1 cellular context compared by ENCODE assay signal in the genomic region with DNA sequence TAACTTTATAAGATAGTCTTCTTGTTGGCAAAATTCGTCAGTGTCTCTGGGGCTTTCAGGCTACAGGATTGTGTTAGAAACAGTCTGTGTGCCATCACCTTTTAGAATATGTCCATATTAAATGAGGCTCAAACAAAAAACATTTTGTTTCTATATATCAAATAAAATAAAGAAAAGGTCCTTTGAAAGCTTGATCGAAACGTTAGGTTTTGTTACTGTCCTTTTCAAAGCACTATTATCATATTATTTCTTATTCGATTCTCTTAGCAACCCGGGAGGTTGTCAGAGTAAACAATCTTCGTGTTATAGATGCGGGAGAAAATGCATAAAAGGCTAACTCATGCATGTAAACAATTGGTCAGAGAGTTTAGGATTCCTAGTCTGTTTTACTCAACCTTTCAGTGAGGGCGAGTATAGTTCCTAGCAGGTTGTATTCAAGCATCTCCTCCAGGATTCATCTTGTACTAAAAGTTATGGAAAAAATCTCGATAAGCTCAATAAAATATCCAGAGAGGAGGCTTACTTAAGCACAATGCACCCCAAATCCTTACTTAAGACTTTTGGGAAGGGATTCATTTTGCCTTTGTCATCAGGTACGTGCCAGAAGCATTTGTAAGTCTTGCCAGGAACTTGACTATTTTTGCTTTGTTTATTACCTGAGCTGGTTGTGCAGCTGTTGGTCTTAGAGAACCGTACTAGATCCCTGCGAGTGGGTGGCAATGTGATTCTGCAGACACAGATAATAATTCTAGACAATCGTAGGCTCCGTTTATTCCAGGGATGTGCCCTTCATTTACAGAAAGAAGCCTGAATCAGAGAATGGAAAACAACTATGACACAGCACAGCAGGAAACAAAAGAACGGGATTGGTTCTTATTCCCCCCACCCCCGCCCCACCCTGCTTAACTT.
TF ChIP-seq lines count a peak whose summit lies in the region.

No MANE protein-coding gene starts in this region.

TF ChIP-seq in K562, 482 proteins besides CTCF, POLR2A, EP300 and RAD21 (continued from another document and continues in another):
- TF ChIP-seq, protein P1, sequence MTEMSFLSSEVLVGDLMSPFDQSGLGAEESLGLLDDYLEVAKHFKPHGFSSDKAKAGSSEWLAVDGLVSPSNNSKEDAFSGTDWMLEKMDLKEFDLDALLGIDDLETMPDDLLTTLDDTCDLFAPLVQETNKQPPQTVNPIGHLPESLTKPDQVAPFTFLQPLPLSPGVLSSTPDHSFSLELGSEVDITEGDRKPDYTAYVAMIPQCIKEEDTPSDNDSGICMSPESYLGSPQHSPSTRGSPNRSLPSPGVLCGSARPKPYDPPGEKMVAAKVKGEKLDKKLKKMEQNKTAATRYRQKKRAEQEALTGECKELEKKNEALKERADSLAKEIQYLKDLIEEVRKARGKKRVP (CRISPR knock-in tag; IDR thresholded peaks at IDR 0.05) = no peak
- TF ChIP-seq RBM17 (IDR thresholded peaks at IDR 0.05; ENCODE audit: borderline replicate concordance, low read depth, low read length) (no peak), TAF1 (IDR thresholded peaks at IDR 0.05; ENCODE audit: control insufficient read depth, extremely low read depth, insufficient read depth, low read length, severe bottlenecking) (peak; percentile 51), XRCC4 (IDR thresholded peaks at IDR 0.05; ENCODE audit: extremely low read depth, insufficient read depth, insufficient read length) (no peak), EGR1 (conservative IDR thresholded peaks at IDR 0.05) (peak; percentile 74), CTBP1 (IDR thresholded peaks at IDR 0.05; ENCODE audit: borderline replicate concordance) (peak; percentile 10; the same call in 1 of the 2 replicates), RBM39 (optimal IDR thresholded peaks at IDR 0.05; ENCODE audit: low read depth, low read length) (no peak), EWSR1 (IDR thresholded peaks at IDR 0.05; ENCODE audit: borderline replicate concordance, low read depth, partially characterized antibody) (peak; percentile 58), GTF2F1 (IDR thresholded peaks at IDR 0.05; ENCODE audit: low read depth, low read length) (peak; percentile 89), C11orf30 (IDR thresholded peaks at IDR 0.05; ENCODE audit: low read depth) (peak; percentile 64), NCOR1 (IDR thresholded peaks at IDR 0.05) (peak; percentile 27), KDM5B (IDR thresholded peaks at IDR 0.05; ENCODE audit: insufficient replicate concordance, low read depth, low read length) (peak; percentile 72), CEBPG (CRISPR knock-in tag; IDR thresholded peaks at IDR 0.05) (no peak), CEBPG (tag; conservative IDR thresholded peaks at IDR 0.05 in 1 of 2, IDR thresholded peaks at IDR 0.05 in 1 of 2) (no peak), NCOA1 (IDR thresholded peaks at IDR 0.05; ENCODE audit: low read depth) (no peak), CHD2 (IDR thresholded peaks at IDR 0.05; ENCODE audit: low read depth, low read length) (no peak), ZNF696 (CRISPR knock-in tag; conservative IDR thresholded peaks at IDR 0.05) (no peak), GTF2A2 (tag; IDR thresholded peaks at IDR 0.05) (no peak), PML (IDR thresholded peaks at IDR 0.05; ENCODE audit: low read length) (peak; percentile 96), ZNF316 (IDR thresholded peaks at IDR 0.05) (peak; percentile 51), ZBED1 (IDR thresholded peaks at IDR 0.05) (0 out of 2 replicates have a peak, but pooled peaks have one; percentile 66), MAFF (IDR thresholded peaks at IDR 0.05; ENCODE audit: low read length) (peak; percentile 23; the same call in 1 of the 2 replicates), NFIX (CRISPR knock-in tag; IDR thresholded peaks at IDR 0.05; ENCODE audit: low read depth) (no peak), ZC3H8 (IDR thresholded peaks at IDR 0.05) (peak; percentile 96), DMBX1 (CRISPR knock-in tag; IDR thresholded peaks at IDR 0.05; ENCODE audit: borderline replicate concordance) (no peak)
- TF ChIP-seq, protein P2, sequence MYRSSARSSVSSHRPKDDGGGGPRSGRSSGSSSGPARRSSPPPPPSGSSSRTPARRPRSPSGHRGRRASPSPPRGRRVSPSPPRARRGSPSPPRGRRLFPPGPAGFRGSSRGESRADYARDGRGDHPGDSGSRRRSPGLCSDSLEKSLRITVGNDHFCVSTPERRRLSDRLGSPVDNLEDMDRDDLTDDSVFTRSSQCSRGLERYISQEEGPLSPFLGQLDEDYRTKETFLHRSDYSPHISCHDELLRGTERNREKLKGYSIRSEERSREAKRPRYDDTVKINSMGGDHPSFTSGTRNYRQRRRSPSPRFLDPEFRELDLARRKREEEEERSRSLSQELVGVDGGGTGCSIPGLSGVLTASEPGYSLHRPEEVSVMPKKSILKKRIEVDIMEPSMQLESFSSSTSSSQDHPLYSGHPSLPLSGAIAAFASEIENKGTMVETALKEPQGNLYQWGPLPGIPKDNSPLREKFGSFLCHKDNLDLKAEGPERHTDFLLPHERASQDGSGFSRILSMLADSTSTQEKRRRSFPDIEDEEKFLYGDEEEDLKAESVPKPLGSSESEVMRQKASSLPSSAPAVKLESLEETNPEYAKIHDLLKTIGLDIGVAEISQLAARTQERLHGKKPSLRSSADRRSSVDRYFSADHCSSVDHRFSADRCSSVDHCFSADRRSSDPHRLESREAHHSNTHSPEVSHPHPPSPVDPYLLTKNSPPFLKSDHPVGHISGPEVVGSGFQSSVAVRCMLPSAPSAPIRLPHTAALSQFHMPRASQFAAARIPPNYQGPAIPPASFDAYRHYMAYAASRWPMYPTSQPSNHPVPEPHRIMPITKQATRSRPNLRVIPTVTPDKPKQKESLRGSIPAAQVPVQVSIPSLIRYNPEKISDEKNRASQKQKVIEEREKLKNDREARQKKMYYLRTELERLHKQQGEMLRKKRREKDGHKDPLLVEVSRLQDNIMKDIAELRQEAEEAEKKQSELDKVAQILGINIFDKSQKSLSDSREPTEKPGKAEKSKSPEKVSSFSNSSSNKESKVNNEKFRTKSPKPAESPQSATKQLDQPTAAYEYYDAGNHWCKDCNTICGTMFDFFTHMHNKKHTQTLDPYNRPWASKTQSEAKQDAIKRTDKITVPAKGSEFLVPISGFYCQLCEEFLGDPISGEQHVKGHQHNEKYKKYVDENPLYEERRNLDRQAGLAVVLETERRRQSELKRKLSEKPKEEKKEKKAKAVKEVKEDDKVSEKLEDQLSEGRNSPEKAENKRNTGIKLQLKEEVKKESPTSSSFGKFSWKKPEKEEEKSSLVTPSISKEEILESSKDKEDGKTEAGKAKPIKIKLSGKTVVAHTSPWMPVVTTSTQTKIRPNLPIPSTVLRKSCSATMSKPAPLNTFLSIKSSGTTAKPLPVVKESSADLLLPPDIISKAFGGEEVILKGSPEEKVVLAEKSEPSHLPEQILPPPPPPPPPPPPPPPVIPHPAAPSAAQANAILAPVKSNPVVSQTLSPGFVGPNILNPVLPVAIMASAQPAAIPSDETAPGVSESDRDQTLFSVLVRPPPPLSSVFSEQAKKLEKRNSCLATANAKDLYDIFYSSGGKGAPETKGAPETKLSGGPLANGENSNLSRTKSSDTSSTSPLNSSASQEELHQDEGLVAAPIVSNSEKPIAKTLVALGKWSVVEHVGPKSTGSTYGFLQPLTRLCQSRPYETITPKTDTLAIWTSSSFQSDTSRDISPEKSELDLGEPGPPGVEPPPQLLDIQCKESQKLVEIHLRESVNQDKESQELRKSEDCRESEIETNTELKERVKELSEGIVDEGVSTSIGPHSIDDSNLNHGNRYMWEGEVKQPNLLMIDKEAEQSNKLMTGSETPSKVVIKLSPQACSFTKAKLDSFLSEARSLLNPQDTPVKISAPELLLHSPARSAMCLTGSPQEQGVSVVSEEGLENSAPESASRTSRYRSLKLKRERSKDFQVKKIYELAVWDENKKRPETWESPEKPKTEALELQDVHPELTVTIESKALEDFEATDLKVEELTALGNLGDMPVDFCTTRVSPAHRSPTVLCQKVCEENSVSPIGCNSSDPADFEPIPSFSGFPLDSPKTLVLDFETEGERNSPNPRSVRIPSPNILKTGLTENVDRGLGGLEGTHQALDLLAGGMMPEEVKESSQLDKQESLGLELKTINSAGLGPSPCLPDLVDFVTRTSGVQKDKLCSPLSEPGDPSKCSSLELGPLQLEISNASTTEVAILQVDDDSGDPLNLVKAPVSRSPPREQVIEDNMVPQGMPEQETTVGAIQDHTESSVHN (IDR thresholded peaks at IDR 0.05; ENCODE audit: borderline replicate concordance in 1 of 2, low read depth in 1 of 2) = peak in 1 of 2 experiments; percentile 41; a peak in 1 of 4 replicates
- TF ChIP-seq, protein P3, sequence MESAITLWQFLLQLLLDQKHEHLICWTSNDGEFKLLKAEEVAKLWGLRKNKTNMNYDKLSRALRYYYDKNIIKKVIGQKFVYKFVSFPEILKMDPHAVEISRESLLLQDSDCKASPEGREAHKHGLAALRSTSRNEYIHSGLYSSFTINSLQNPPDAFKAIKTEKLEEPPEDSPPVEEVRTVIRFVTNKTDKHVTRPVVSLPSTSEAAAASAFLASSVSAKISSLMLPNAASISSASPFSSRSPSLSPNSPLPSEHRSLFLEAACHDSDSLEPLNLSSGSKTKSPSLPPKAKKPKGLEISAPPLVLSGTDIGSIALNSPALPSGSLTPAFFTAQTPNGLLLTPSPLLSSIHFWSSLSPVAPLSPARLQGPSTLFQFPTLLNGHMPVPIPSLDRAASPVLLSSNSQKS (CRISPR knock-in tag; IDR thresholded peaks at IDR 0.05) = no peak
- TF ChIP-seq, protein P4, sequence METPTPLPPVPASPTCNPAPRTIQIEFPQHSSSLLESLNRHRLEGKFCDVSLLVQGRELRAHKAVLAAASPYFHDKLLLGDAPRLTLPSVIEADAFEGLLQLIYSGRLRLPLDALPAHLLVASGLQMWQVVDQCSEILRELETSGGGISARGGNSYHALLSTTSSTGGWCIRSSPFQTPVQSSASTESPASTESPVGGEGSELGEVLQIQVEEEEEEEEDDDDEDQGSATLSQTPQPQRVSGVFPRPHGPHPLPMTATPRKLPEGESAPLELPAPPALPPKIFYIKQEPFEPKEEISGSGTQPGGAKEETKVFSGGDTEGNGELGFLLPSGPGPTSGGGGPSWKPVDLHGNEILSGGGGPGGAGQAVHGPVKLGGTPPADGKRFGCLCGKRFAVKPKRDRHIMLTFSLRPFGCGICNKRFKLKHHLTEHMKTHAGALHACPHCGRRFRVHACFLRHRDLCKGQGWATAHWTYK (CRISPR knock-in tag; IDR thresholded peaks at IDR 0.05) = no peak
- TF ChIP-seq, protein P5, sequence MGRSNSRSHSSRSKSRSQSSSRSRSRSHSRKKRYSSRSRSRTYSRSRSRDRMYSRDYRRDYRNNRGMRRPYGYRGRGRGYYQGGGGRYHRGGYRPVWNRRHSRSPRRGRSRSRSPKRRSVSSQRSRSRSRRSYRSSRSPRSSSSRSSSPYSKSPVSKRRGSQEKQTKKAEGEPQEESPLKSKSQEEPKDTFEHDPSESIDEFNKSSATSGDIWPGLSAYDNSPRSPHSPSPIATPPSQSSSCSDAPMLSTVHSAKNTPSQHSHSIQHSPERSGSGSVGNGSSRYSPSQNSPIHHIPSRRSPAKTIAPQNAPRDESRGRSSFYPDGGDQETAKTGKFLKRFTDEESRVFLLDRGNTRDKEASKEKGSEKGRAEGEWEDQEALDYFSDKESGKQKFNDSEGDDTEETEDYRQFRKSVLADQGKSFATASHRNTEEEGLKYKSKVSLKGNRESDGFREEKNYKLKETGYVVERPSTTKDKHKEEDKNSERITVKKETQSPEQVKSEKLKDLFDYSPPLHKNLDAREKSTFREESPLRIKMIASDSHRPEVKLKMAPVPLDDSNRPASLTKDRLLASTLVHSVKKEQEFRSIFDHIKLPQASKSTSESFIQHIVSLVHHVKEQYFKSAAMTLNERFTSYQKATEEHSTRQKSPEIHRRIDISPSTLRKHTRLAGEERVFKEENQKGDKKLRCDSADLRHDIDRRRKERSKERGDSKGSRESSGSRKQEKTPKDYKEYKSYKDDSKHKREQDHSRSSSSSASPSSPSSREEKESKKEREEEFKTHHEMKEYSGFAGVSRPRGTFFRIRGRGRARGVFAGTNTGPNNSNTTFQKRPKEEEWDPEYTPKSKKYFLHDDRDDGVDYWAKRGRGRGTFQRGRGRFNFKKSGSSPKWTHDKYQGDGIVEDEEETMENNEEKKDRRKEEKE (IDR thresholded peaks at IDR 0.05; ENCODE audit: borderline replicate concordance in 1 of 2, control insufficient read depth in 1 of 2, low read depth in 2 of 2, low read length in 1 of 2) = peak in 1 of 2 experiments; percentile 95; a peak in 2 of 4 replicates
- TF ChIP-seq, protein P6, sequence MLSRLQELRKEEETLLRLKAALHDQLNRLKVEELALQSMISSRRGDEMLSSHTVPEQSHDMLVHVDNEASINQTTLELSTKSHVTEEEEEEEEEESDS (CRISPR knock-in tag; IDR thresholded peaks at IDR 0.05) = peak; percentile 86
- TF ChIP-seq, protein P7, sequence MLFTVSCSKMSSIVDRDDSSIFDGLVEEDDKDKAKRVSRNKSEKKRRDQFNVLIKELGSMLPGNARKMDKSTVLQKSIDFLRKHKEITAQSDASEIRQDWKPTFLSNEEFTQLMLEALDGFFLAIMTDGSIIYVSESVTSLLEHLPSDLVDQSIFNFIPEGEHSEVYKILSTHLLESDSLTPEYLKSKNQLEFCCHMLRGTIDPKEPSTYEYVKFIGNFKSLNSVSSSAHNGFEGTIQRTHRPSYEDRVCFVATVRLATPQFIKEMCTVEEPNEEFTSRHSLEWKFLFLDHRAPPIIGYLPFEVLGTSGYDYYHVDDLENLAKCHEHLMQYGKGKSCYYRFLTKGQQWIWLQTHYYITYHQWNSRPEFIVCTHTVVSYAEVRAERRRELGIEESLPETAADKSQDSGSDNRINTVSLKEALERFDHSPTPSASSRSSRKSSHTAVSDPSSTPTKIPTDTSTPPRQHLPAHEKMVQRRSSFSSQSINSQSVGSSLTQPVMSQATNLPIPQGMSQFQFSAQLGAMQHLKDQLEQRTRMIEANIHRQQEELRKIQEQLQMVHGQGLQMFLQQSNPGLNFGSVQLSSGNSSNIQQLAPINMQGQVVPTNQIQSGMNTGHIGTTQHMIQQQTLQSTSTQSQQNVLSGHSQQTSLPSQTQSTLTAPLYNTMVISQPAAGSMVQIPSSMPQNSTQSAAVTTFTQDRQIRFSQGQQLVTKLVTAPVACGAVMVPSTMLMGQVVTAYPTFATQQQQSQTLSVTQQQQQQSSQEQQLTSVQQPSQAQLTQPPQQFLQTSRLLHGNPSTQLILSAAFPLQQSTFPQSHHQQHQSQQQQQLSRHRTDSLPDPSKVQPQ (CRISPR knock-in tag; IDR thresholded peaks at IDR 0.05; ENCODE audit: borderline replicate concordance) = no peak
- TF ChIP-seq, protein P8, sequence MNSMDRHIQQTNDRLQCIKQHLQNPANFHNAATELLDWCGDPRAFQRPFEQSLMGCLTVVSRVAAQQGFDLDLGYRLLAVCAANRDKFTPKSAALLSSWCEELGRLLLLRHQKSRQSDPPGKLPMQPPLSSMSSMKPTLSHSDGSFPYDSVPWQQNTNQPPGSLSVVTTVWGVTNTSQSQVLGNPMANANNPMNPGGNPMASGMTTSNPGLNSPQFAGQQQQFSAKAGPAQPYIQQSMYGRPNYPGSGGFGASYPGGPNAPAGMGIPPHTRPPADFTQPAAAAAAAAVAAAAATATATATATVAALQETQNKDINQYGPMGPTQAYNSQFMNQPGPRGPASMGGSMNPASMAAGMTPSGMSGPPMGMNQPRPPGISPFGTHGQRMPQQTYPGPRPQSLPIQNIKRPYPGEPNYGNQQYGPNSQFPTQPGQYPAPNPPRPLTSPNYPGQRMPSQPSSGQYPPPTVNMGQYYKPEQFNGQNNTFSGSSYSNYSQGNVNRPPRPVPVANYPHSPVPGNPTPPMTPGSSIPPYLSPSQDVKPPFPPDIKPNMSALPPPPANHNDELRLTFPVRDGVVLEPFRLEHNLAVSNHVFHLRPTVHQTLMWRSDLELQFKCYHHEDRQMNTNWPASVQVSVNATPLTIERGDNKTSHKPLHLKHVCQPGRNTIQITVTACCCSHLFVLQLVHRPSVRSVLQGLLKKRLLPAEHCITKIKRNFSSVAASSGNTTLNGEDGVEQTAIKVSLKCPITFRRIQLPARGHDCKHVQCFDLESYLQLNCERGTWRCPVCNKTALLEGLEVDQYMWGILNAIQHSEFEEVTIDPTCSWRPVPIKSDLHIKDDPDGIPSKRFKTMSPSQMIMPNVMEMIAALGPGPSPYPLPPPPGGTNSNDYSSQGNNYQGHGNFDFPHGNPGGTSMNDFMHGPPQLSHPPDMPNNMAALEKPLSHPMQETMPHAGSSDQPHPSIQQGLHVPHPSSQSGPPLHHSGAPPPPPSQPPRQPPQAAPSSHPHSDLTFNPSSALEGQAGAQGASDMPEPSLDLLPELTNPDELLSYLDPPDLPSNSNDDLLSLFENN (IDR thresholded peaks at IDR 0.05; ENCODE audit: low read depth in 2 of 2, low read length in 2 of 2) = peak in 1 of 2 experiments; percentile 86; a peak in 2 of 4 replicates
